ENCODE assay signal across 13 cellular contexts in the genomic region with DNA sequence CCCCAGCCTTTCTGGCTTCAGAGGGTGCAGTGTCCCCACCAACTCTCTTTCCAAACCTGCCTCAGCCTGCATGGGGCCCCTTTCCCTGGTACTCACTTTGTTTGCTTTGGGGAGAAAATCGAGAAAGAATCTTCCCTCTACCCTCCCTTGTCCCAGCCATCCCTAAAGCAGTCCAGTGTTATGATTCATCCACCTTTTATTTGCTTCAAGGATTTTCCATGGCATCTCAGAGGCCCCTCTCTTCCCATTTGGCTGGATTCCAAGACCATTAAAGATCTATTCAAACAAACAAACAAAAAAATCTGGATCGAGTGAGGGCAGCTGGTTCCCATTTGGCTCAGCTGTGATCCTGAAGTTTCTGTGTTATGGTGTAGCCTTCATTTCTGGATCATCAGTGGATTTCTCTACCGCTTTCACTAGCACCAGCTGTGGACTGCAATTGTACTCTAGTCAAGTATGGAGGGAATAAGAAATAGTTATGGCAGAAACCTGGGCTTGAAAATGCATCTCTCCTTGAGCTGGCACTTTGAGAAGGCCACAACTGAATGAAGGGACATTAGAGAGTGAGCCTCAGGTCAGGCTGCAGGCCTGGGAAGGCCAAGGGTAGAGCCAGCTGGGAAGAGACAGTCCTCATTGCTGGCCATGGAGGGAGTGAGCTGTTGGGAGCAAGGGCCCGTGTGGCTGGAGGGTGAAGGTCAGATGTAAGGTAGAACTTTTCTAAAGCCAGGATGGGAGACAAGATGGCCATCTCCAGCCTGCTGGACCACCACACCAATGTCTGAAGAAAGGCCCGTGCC. TPM values are rescaled to one million over a fixed set of nuclear protein-coding genes. Genes with fewer than 3 reads are reported as not detected.
DNase-seq lines count a peak whose midpoint lies in the region; ATAC-seq, FAIRE-seq and TF ChIP-seq lines count a peak whose summit lies in the region.
"Had no signal": no experiment of that assay in that cellular context is flagged by ENCODE, and none has a peak within 500 bp of the region (broad histone marks: within the 10 kb centered on the region; RNA-seq: fewer than 3 reads in every experiment).

No MANE protein-coding gene starts in this region.

- peaks cover 10% of the 10 kb centered on the region for H3K4me1 Mint-ChIP-seq in activated naive CD8-positive, alpha-beta T cell treated with anti-CD3 and anti-CD28 coated beads for 36 hours
- H3K4me1 Mint-ChIP-seq: activated T-helper 17 cell treated with anti-CD3 and anti-CD28 coated beads, Interleukin-2, amount 50 U/mL, for 72 hours had no signal

- H3K27ac Mint-ChIP-seq in activated naive CD8-positive, alpha-beta T cell treated with anti-CD3 and anti-CD28 coated beads for 36 hours: no peak overlapping the region
- H3K27ac Mint-ChIP-seq: activated T-helper 17 cell treated with anti-CD3 and anti-CD28 coated beads, Interleukin-2, amount 50 U/mL, for 72 hours had no signal

- H3K4me3 ChIP-seq in astrocyte of the cerebellum (ENCODE audit: low read depth, low read length) (no peak overlapping the region), psoas muscle (no peak overlapping the region)
- H3K4me3 ChIP-seq: tibial nerve had no signal

- FAIRE-seq in D721Med (lab: Jason Lieb, UNC): no peak

- H3K36me3 Mint-ChIP-seq in activated naive CD8-positive, alpha-beta T cell treated with anti-CD3 and anti-CD28 coated beads for 36 hours: no peaks in the 10 kb centered on the region

- H3K27ac ChIP-seq in psoas muscle: no peak overlapping the region

- intact Hi-C loops in psoas muscle (cut with DNase I): no loop called here

- no peak overlapping the region for H3K4me3 Mint-ChIP-seq in activated naive CD8-positive, alpha-beta T cell treated with anti-CD3 and anti-CD28 coated beads for 36 hours
- H3K4me3 Mint-ChIP-seq: activated T-helper 17 cell treated with anti-CD3 and anti-CD28 coated beads, Interleukin-2, amount 50 U/mL, for 72 hours had no signal

- TF ChIP-seq CTCF in astrocyte of the cerebellum (IDR thresholded peaks at IDR 0.05; ENCODE audit: low read depth, low read length, missing control alignments) (no peak), D721Med (IDR thresholded peaks at IDR 0.05; ENCODE audit: insufficient read depth, missing control alignments) (no peak), psoas muscle (IDR thresholded peaks at IDR 0.05) (no peak)

- H3K9me3 ChIP-seq in psoas muscle: no peaks in the 10 kb centered on the region
- H3K9me3 ChIP-seq: tibial nerve had no signal

- in situ Hi-C loops in astrocyte of the cerebellum (cut with HindIII; ENCODE audit: low sequenced_read_pairs): no loop called here

- no peak for ATAC-seq in psoas muscle
- ATAC-seq: activated T-helper 17 cell treated with anti-CD3 and anti-CD28 coated beads, Interleukin-2, amount 50 U/mL, for 72 hours had no signal

- H3K27me3 Mint-ChIP-seq in activated naive CD8-positive, alpha-beta T cell treated with anti-CD3 and anti-CD28 coated beads for 36 hours: no peaks in the 10 kb centered on the region

- H3K36me3 ChIP-seq in psoas muscle (ENCODE audit: insufficient read depth in 1 of 2, low read depth in 1 of 2): no peaks in the 10 kb centered on the region
- H3K36me3 ChIP-seq: tibial nerve had no signal

- 31 to 39% (median 34%) methylated on average over 5 of the region's 5 CpGs for WGBS in psoas muscle, 3 donors

- no peaks in the 10 kb centered on the region for H3K4me1 ChIP-seq in psoas muscle

- no peaks in the 10 kb centered on the region for H3K9me3 Mint-ChIP-seq in activated naive CD8-positive, alpha-beta T cell treated with anti-CD3 and anti-CD28 coated beads for 36 hours
- H3K9me3 Mint-ChIP-seq: activated T-helper 17 cell treated with anti-CD3 and anti-CD28 coated beads, Interleukin-2, amount 50 U/mL, for 72 hours had no signal

- H3K27me3 ChIP-seq in psoas muscle (ENCODE audit: insufficient read depth in 3 of 3, low read length in 2 of 3): peaks cover 0 to 9% (median 0%) of the 10 kb centered on the region in 3 donors
- H3K27me3 ChIP-seq: tibial nerve had no signal

- DNase-seq in Daoy (ENCODE audit: low read depth): peak; percentile 67
- DNase-seq in NCI-H146 (lab: John Stamatoyannopoulos, UW): peak; percentile 58
- DNase-seq in astrocyte of the cerebellum (ENCODE audit: low read depth): peak; percentile 13
- DNase-seq in left kidney (ENCODE audit: low read depth, low spot score): peak; percentile 41
- no peak for DNase-seq in retina
- no peak for DNase-seq in activated naive CD8-positive, alpha-beta T cell treated with anti-CD3 and anti-CD28 coated beads for 36 hours
- DNase-seq in D721Med (ENCODE audit: insufficient read length, low spot score): no peak
- no peak for DNase-seq in psoas muscle
- DNase-seq: GF-D8, mesendoderm had no signal

RNA-seq across cellular contexts. Expression of a gene that starts 13.7 kb away (rescaled TPM):
- total RNA-seq in Daoy (2014; rRNA removed; shearing (Covaris generic)): not detected in 2 replicates
- not detected for total RNA-seq in activated naive CD8-positive, alpha-beta T cell treated with anti-CD3 and anti-CD28 coated beads for 36 hours
- total RNA-seq in psoas muscle: not detected
- polyA plus RNA-seq in psoas muscle: not detected
- total RNA-seq: activated T-helper 17 cell treated with anti-CD3 and anti-CD28 coated beads, Interleukin-2, amount 50 U/mL, for 72 hours; T-helper 2 cell treated with Interferon-gamma antibody and Interleukin-4, amounts not matched to agents 100 ng/mL and 5 ng/mL, for 36 hours; tibial nerve had no signal

RNA-seq across cellular contexts. Expression of a gene that starts 19.0 kb away (rescaled TPM):
- total RNA-seq in Daoy (2014; rRNA removed; shearing (Covaris generic)): 0.36 TPM in 1 of 2 replicates, not detected in the other
- total RNA-seq in activated naive CD8-positive, alpha-beta T cell treated with anti-CD3 and anti-CD28 coated beads for 36 hours: not detected
- total RNA-seq in psoas muscle: 1 to 10 TPM in 1 of 4 donors, under 1 TPM in 2, not detected in 1; 0.61 to 1.4 (median 0.85) TPM
- polyA plus RNA-seq in psoas muscle: under 1 TPM; 0.21 to 0.86 (median 0.48) TPM
- total RNA-seq: activated T-helper 17 cell treated with anti-CD3 and anti-CD28 coated beads, Interleukin-2, amount 50 U/mL, for 72 hours; T-helper 2 cell treated with Interferon-gamma antibody and Interleukin-4, amounts not matched to agents 100 ng/mL and 5 ng/mL, for 36 hours had no signal

RNA-seq across cellular contexts. Expression of a gene that starts 34.4 kb away (rescaled TPM):
- not detected in 2 replicates for total RNA-seq in Daoy (2014; rRNA removed; shearing (Covaris generic))
- not detected for total RNA-seq in activated naive CD8-positive, alpha-beta T cell treated with anti-CD3 and anti-CD28 coated beads for 36 hours
- not detected for total RNA-seq in psoas muscle
- polyA plus RNA-seq in psoas muscle: not detected
- total RNA-seq: activated T-helper 17 cell treated with anti-CD3 and anti-CD28 coated beads, Interleukin-2, amount 50 U/mL, for 72 hours; T-helper 2 cell treated with Interferon-gamma antibody and Interleukin-4, amounts not matched to agents 100 ng/mL and 5 ng/mL, for 36 hours; tibial nerve had no signal

RNA-seq across cellular contexts. Expression of a gene that starts 46.2 kb away (rescaled TPM):
- not detected in 2 replicates for total RNA-seq in Daoy (2014; rRNA removed; shearing (Covaris generic))
- total RNA-seq in activated naive CD8-positive, alpha-beta T cell treated with anti-CD3 and anti-CD28 coated beads for 36 hours: not detected
- total RNA-seq in psoas muscle: 1 to 10 TPM in 2 of 4 donors, under 1 TPM in 1, not detected in 1; 0.53 to 1.4 (median 1.2) TPM
- under 1 TPM; 0.13 to 0.51 (median 0.35) TPM for polyA plus RNA-seq in psoas muscle
- total RNA-seq: activated T-helper 17 cell treated with anti-CD3 and anti-CD28 coated beads, Interleukin-2, amount 50 U/mL, for 72 hours; T-helper 2 cell treated with Interferon-gamma antibody and Interleukin-4, amounts not matched to agents 100 ng/mL and 5 ng/mL, for 36 hours had no signal

Comparison
In these comparisons a context has a peak if more than half of its experiments do, and no peak if none do; other contexts are left out.
1. DNase-seq: peak in Daoy (single experiment), NCI-H146 (single experiment), astrocyte of the cerebellum (single experiment) and left kidney (single experiment); none in retina (single experiment), activated naive CD8-positive, alpha-beta T cell treated with anti-CD3 and anti-CD28 coated beads for 36 hours (single experiment), D721Med (single experiment) and psoas muscle (0 of 2).